ENCODE assay signal across 18 cellular contexts in genomic region chr13:19567820-19568534, GRCh38. TPM values are rescaled to one million over a fixed set of nuclear protein-coding genes. Genes with fewer than 3 reads are reported as not detected.
DNase-seq lines count a peak whose midpoint lies in the region; ATAC-seq and TF ChIP-seq lines count a peak whose summit lies in the region.
"Had no signal": no experiment of that assay in that cellular context is flagged by ENCODE, and none has a peak within 500 bp of the region (broad histone marks: within the 10 kb centered on the region; RNA-seq: fewer than 3 reads in every experiment).

No MANE protein-coding gene starts in this region.

- H3K27ac ChIP-seq in mammary epithelial cell (ENCODE audit: insufficient read depth, low read depth, low read length) (no peak overlapping the region), colonic mucosa (no peak overlapping the region)
- H3K27ac ChIP-seq: sigmoid colon, vagina had no signal

- CTCF ChIA-PET in mammary epithelial cell (lab: Charles Lee; ENCODE audit: low non-redundant PET): no interaction called here

- DNase-seq in GM13977 (ENCODE audit: low spot score) (peak; percentile 53), mammary epithelial cell (no peak), C1 segment of cervical spinal cord (lab: John Stamatoyannopoulos, UW) (no peak), colonic mucosa (no peak), HuH-7.5 (ENCODE audit: low spot score) (no peak)
- DNase-seq: activated CD4-positive, CD25-positive, alpha-beta regulatory T cell; DMS79 treated with DMSO at 0.1 percent for 48 hours; erythroblast; GOT3; NCI-H2227 treated with DMSO at 0.1 percent for 48 hours; sigmoid colon had no signal

- H3K4me2 ChIP-seq in mammary epithelial cell (ENCODE audit: insufficient read depth, low read depth, low read length): no peak overlapping the region

- H4K20me1 ChIP-seq in mammary epithelial cell (ENCODE audit: insufficient read depth, low read length): no peaks in the 10 kb centered on the region

- no peaks in the 10 kb centered on the region for H3K9me3 ChIP-seq in mammary epithelial cell (replicated peaks; ENCODE audit: insufficient read depth, low read length)
- H3K9me3 ChIP-seq in colonic mucosa: no peaks in the 10 kb centered on the region
- H3K9me3 ChIP-seq: sigmoid colon, vagina had no signal

- 52% methylated on average over 1 of the region's 1 CpG for whole genome bisulfite sequencing in mammary epithelial cell (ENCODE audit: low coverage, missing lambda C conversion rate)

- H3K4me1 ChIP-seq in mammary epithelial cell (ENCODE audit: insufficient read depth, low read length) (no peaks in the 10 kb centered on the region), colonic mucosa (no peaks in the 10 kb centered on the region)
- H3K4me1 ChIP-seq: sigmoid colon had no signal

- intact Hi-C loops in mammary epithelial cell (cut with micrococcal nuclease) (no loop called here), colonic mucosa (cut with DNase I) (no loop called here)

- no peaks in the 10 kb centered on the region for H3K36me3 ChIP-seq in mammary epithelial cell (ENCODE audit: insufficient read depth, low read length)
- no peaks in the 10 kb centered on the region for H3K36me3 ChIP-seq in colonic mucosa
- H3K36me3 ChIP-seq: sigmoid colon, vagina had no signal

- in situ Hi-C loops in GM13977 (cut with MboI; ENCODE audit: low pct_unique_long_range_greater_than_20kb, low sequenced_read_pairs, unreplicated experiment) (no loop called here), mammary epithelial cell (cut with MboI; ENCODE audit: low sequenced_read_pairs in 2 of 2) (no loop called here)

- BruUV-seq in mammary epithelial cell (replicated peaks; lab: Mats Ljungman, UMichigan): no TSS peak

- H3K9ac ChIP-seq in mammary epithelial cell (ENCODE audit: insufficient read depth, low read length): no peak overlapping the region
- H3K9ac ChIP-seq in colonic mucosa (ENCODE audit: low read depth in 2 of 2, low read length in 2 of 2): no peak overlapping the region

- H3K79me2 ChIP-seq in mammary epithelial cell (ENCODE audit: insufficient read depth, low read length): no peaks in the 10 kb centered on the region

- dilution Hi-C loops in mammary epithelial cell (cut with HindIII; ENCODE audit: low sequenced_read_pairs): no loop called here

- peak; percentile 45 for ATAC-seq in GM19455 (IDR thresholded peaks at IDR 0.05; ENCODE audit: unreplicated experiment)
- ATAC-seq in HG02852 (IDR thresholded peaks at IDR 0.05; ENCODE audit: unreplicated experiment): peak; percentile 65
- ATAC-seq in HG03469 (IDR thresholded peaks at IDR 0.05; ENCODE audit: unreplicated experiment): peak; percentile 72
- ATAC-seq: Right ventricle myocardium inferior had no signal

- H3K4me3 ChIP-seq in mammary epithelial cell (replicated peaks in 1 of 3; ENCODE audit: insufficient read depth in 1 of 3, low read depth in 2 of 3, low read length in 3 of 3) (no peak overlapping the region), colonic mucosa (no peak overlapping the region)
- H3K4me3 ChIP-seq: sigmoid colon, vagina had no signal

- H3K27me3 ChIP-seq in mammary epithelial cell (ENCODE audit: insufficient read depth, low read length) (no peaks in the 10 kb centered on the region), colonic mucosa (no peaks in the 10 kb centered on the region)
- H3K27me3 ChIP-seq: vagina had no signal

- TF ChIP-seq CTCF in GM13977 (IDR thresholded peaks at IDR 0.05; ENCODE audit: extremely low read depth, insufficient read depth, missing control alignments): no peak
- no peak for TF ChIP-seq CTCF in mammary epithelial cell (conservative IDR thresholded peaks at IDR 0.05 in 1 of 2, IDR thresholded peaks at IDR 0.05 in 1 of 2; ENCODE audit: extremely low read depth in 1 of 2, insufficient read depth in 1 of 2, low read depth in 1 of 2, low read length in 2 of 2)
- no peak for TF ChIP-seq CTCF in colonic mucosa (IDR thresholded peaks at IDR 0.05)

- H2AFZ ChIP-seq in mammary epithelial cell (ENCODE audit: low read depth, low read length): no peak overlapping the region

RNA-seq across cellular contexts. Expression of gene TPTE2, which starts 6.6 kb away (rescaled TPM):
- total RNA-seq in mammary epithelial cell (not detected), colonic mucosa (under 1 TPM in 1 of 2 donors, not detected in 1; 0.15 TPM)
- polyA plus RNA-seq in mammary epithelial cell: not detected
- polyA minus RNA-seq in mammary epithelial cell: not detected
- total RNA-seq: bronchial epithelial cell, LHCN-M2, Right ventricle myocardium inferior, vagina had no signal
